Comparison of ENCODE assay signal across 8 cellular contexts in genomic region chr17:75109407-75110236, GRCh38. TPM values are rescaled to one million over a fixed set of nuclear protein-coding genes. Genes with fewer than 3 reads are reported as not detected.
A peak's percentile ranks its signal among the peaks of the same experiment; 100 is the strongest.
DNase-seq lines count a peak whose midpoint lies in the region; ATAC-seq and TF ChIP-seq lines count a peak whose summit lies in the region.

Gene ARMC7 (plus strand): TSS chr17:75109969. CDS start chr17:75110289, 320 bp downstream.

- H3K36me3 ChIP-seq in colonic mucosa (no peaks in the 10 kb centered on the region), left lung (peaks cover 0 to 12% of the 10 kb centered on the region in 2 donors)

- ATAC-seq in HG03439 (IDR thresholded peaks at IDR 0.05; ENCODE audit: unreplicated experiment) = peak; percentile 52
- ATAC-seq in left lung = peak; percentile 86

- H3K27ac ChIP-seq in colonic mucosa = peak within 1 kb of the TSS; percentile 83
- H3K27ac ChIP-seq in left lung = peak within 1 kb of the TSS; percentile 69 to 84

- no peaks in the 10 kb centered on the region for H3K9me3 ChIP-seq in colonic mucosa
- no peaks in the 10 kb centered on the region for H3K9me3 ChIP-seq in left lung

- no peaks in the 10 kb centered on the region for H3K27me3 ChIP-seq in colonic mucosa
- H3K27me3 ChIP-seq in left lung = no peaks in the 10 kb centered on the region

- H3K9ac ChIP-seq in colonic mucosa (ENCODE audit: low read depth in 2 of 2, low read length in 2 of 2) = peak within 1 kb of the TSS; percentile 84 to 87

- DNase-seq in AG20443 (ENCODE audit: low spot score) = peak; percentile 99
- DNase-seq in NCI-H510A (lab: John Stamatoyannopoulos, UW) = peak; percentile 78
- peak; percentile 86 to 90 for DNase-seq in activated CD4-positive, alpha-beta T cell treated with anti-CD3 and anti-CD28 coated beads for 4 hours
- DNase-seq in colonic mucosa = peak; percentile 96
- peak; percentile 93 to 99 for DNase-seq in left lung
- peak; percentile 82 for DNase-seq in stimulated activated CD4-positive, alpha-beta T cell treated with anti-CD3 and anti-CD28 coated beads, Interleukin-2, amount 100 ng/mL, for 4 hours (ENCODE audit: low read depth)

- no peak for TF ChIP-seq CTCF in colonic mucosa (IDR thresholded peaks at IDR 0.05)
- no peak for TF ChIP-seq CTCF in left lung (IDR thresholded peaks at IDR 0.05)

- peaks cover 9% of the 10 kb centered on the region for H3K4me1 ChIP-seq in colonic mucosa
- H3K4me1 ChIP-seq in left lung = peaks cover 18 to 66% of the 10 kb centered on the region in 2 donors

- intact Hi-C loops in colonic mucosa (cut with DNase I) (loop anchor here (5.0 kb wide), 3 partner anchors 37 to 93 kb away; no protein-coding TSS in a partner anchor), left lung (cut with DNase I) (loop anchor here in 1 of 2 donors (10.0 kb wide), 2 partner anchors 65 to 95 kb away; partner anchors contain the start of gene NUP85)

- peak; percentile 93 for TF ChIP-seq POLR2A in GM19099 (IDR thresholded peaks at IDR 0.05; ENCODE audit: extremely low read depth, insufficient read length, low read depth)

- H3K4me3 ChIP-seq in colonic mucosa = peak within 1 kb of the TSS; percentile 85
- peak within 1 kb of the TSS; percentile 81 to 87 for H3K4me3 ChIP-seq in left lung

RNA-seq across cellular contexts. Expression of gene ARMC7, which starts in this region (rescaled TPM):
- 10 to 100 TPM; 20.5 to 20.7 TPM for total RNA-seq in colonic mucosa
- total RNA-seq in left lung = 10 to 100 TPM; 18.3 to 19.3 TPM

Comparison
In these comparisons a context has a peak if more than half of its experiments do, and no peak if none do; other contexts are left out.
1. Peak in every context shown above with its lines: DNase-seq, ATAC-seq, H3K4me3 ChIP-seq and H3K27ac ChIP-seq.